In genomic region chr14:105945891-105946290, GRCh38 we compare ENCODE assay signal across 11 cellular contexts.
DNase-seq lines count a peak whose midpoint lies in the region; ATAC-seq and TF ChIP-seq lines count a peak whose summit lies in the region.
"Had no signal": no experiment of that assay in that cellular context is flagged by ENCODE, and none has a peak within 500 bp of the region (broad histone marks: within the 10 kb centered on the region; RNA-seq: fewer than 3 reads in every experiment).

No MANE protein-coding gene starts in this region.

- H3K4me3 ChIP-seq in RWPE2 (ENCODE audit: severe bottlenecking): no peak overlapping the region
- H3K4me3 ChIP-seq in osteoblast (ENCODE audit: insufficient read depth, low read length): no peak overlapping the region

- ATAC-seq in RWPE2 (ENCODE audit: low read depth) (peak; percentile 49; the same call in 1 of the 3 replicates), GM18858 (IDR thresholded peaks at IDR 0.05; ENCODE audit: unreplicated experiment) (no peak), HG02852 (IDR thresholded peaks at IDR 0.05; ENCODE audit: unreplicated experiment) (no peak), HG03439 (IDR thresholded peaks at IDR 0.05; ENCODE audit: unreplicated experiment) (no peak)

- no peaks in the 10 kb centered on the region for H3K4me1 ChIP-seq in RWPE2 (ENCODE audit: insufficient read depth, poor library complexity, severe bottlenecking)
- no peaks in the 10 kb centered on the region for H3K4me1 ChIP-seq in osteoblast (ENCODE audit: insufficient read depth, low read length)

- DNase-seq in NCI-H748 (lab: John Stamatoyannopoulos, UW; ENCODE audit: unreplicated experiment) (peak; percentile 23), NCI-H748 treated with DMSO at 0.1 percent for 48 hours (lab: John Stamatoyannopoulos, UW) (no peak), HT-29 (ENCODE audit: low spot score) (peak; percentile 6), RWPE2 (ENCODE audit: low spot score) (no peak), osteoblast (ENCODE audit: insufficient read length, low spot score, missing footprints) (peak; percentile 19)
- DNase-seq: activated gamma-delta T cell, NCI-H510A treated with DMSO at 0.1 percent for 48 hours, T-helper 17 cell had no signal

- H3K4me2 ChIP-seq in osteoblast (ENCODE audit: insufficient read depth, low read length): no peak overlapping the region

- TF ChIP-seq CTCF in RWPE2 (IDR thresholded peaks at IDR 0.05; ENCODE audit: poor library complexity, severe bottlenecking) (no peak), osteoblast (IDR thresholded peaks at IDR 0.05; ENCODE audit: extremely low read depth, low read depth, low read length) (peak; percentile 25)

- no peaks in the 10 kb centered on the region for H3K79me2 ChIP-seq in osteoblast (ENCODE audit: insufficient read depth, low read length)

- H3K27ac ChIP-seq in RWPE2 (ENCODE audit: poor library complexity, severe bottlenecking): no peak overlapping the region
- H3K27ac ChIP-seq in osteoblast (ENCODE audit: low read depth, low read length): no peak overlapping the region

- H2AFZ ChIP-seq in osteoblast (ENCODE audit: low read length): no peak overlapping the region

- H3K9me3 ChIP-seq in RWPE2 (ENCODE audit: severe bottlenecking): no peaks in the 10 kb centered on the region
- no peaks in the 10 kb centered on the region for H3K9me3 ChIP-seq in osteoblast (ENCODE audit: low read depth, low read length)

- no peaks in the 10 kb centered on the region for H4K20me1 ChIP-seq in osteoblast (ENCODE audit: insufficient read depth, low read length)

- H3K36me3 ChIP-seq in RWPE2 (ENCODE audit: low read depth) (no peaks in the 10 kb centered on the region), osteoblast (ENCODE audit: insufficient read depth, low read length) (no peaks in the 10 kb centered on the region)

- H3K27me3 ChIP-seq in RWPE2 (ENCODE audit: insufficient read depth, poor library complexity, severe bottlenecking) (peaks cover 10% of the 10 kb centered on the region), osteoblast (ENCODE audit: insufficient read depth, low read length) (no peaks in the 10 kb centered on the region)

Comparison
In these comparisons a context has a peak if more than half of its experiments do, and no peak if none do; other contexts are left out.
1. DNase-seq: peak in NCI-H748 (single experiment), HT-29 (single experiment) and osteoblast (single experiment); none in NCI-H748 treated with DMSO at 0.1 percent for 48 hours (single experiment) and RWPE2 (single experiment).